In the genomic region with DNA sequence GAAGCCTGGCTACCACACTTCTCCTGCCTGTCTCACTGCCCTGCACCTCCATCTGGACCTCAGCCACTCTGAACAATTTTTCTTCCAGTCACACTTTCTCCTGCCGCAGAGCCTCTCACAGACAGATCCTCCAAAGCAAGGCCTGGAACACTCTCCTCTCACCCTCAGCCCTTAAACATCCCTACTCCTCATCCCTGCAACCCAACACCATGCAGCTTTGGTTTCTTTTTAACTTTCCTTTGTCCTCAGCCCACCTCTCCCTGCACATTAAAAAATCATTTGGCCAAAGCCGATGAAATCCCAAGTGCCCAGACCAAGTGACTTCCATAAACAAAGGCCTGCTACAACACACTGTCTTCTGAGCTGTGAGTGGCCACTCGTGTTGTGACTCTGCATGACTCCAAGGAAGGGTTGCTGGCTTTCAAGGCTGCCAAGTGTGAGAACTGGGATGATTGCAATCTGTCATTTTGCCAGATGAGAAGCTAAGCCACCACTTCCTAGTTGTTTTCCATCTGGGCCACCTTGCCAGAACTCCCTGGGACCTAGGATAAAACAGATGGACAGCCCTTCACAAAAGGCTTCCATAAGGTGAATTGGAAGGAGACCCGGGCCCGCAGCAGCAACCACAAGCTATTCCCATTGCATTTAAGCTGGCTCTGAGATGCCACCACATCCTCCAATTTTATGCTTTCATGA, we compare ENCODE assay signal across 24 cellular contexts.
"Had no signal": no experiment of that assay in that cellular context is flagged by ENCODE, and none has a peak within 500 bp of the region (broad histone marks: within the 10 kb centered on the region; RNA-seq: fewer than 3 reads in every experiment).

No MANE protein-coding gene starts in this region.

- H3K36me3 ChIP-seq: breast epithelium had no signal

- H3K27ac ChIP-seq: breast epithelium, KMS-11 had no signal

- H3K9me3 ChIP-seq: breast epithelium had no signal

- H3K4me2 ChIP-seq: KMS-11 had no signal

- H3K9ac ChIP-seq: KMS-11 had no signal

- H3K27me3 ChIP-seq: breast epithelium had no signal

- H3K4me3 ChIP-seq: breast epithelium had no signal

- ATAC-seq: activated CD8-positive, alpha-beta memory T cell treated with anti-CD3 and anti-CD28 coated beads, Interleukin-2, amount 10 ng/mL, durations not matched to agents 7 days and 5 days; activated CD8-positive, alpha-beta T cell treated with anti-CD3 and anti-CD28 coated beads, Interleukin-2, amount 10 ng/mL, durations not matched to agents 7 days and 5 days; Panc1; WTC11 had no signal

- DNase-seq: activated CD4-positive, alpha-beta T cell treated with anti-CD3 and anti-CD28 coated beads for 48 hours; activated CD4-positive, alpha-beta T cell treated with anti-CD3 and anti-CD28 coated beads, Interleukin-2, amount 50 U/mL, for 4 hours; activated CD4-positive, CD25-positive, alpha-beta regulatory T cell treated with anti-CD3 and anti-CD28 coated beads, Interleukin-2, amount 50 U/mL, for 72 hours; activated CD8-positive, alpha-beta memory T cell treated with anti-CD3 and anti-CD28 coated beads, Interleukin-2, amount 10 ng/mL, durations not matched to agents 7 days and 5 days; activated CD8-positive, alpha-beta T cell treated with anti-CD3 and anti-CD28 coated beads, Interleukin-2, amount 10 ng/mL, durations not matched to agents 7 days and 5 days; activated effector memory CD4-positive, alpha-beta T cell treated with Interleukin-2 at 50 U/mL for 16 hours; activated naive CD4-positive, alpha-beta T cell; activated T-cell treated with anti-CD3 and anti-CD28 coated beads, Interleukin-2, amount 50 U/mL, for 24 hours; aorta; MV-4-11; NCI-H1092 treated with DMSO at 0.1 percent for 48 hours; NCI-H1436; NCI-H1694 treated with DMSO at 0.1 percent for 48 hours; NCI-H2029 treated with DMSO at 0.1 percent for 48 hours; NCI-H2227 treated with DMSO at 0.1 percent for 48 hours; NCI-H526; NCI-H774; NK-92 treated with Interleukin-12 subunit alpha and Interleukin-12 subunit beta, amount 100 ng/mL, for 24 hours; OCI-M1; SHP77 treated with DMSO at 0.1 percent for 48 hours had no signal

- H3K4me1 ChIP-seq: breast epithelium had no signal
